ENCODE assay signal across 27 cellular contexts in genomic region chr6:65501045-65501444, GRCh38.
"Had no signal": no experiment of that assay in that cellular context is flagged by ENCODE, and none has a peak within 500 bp of the region (broad histone marks: within the 10 kb centered on the region; RNA-seq: fewer than 3 reads in every experiment).

No MANE protein-coding gene starts in this region.

- H3K27me3 Mint-ChIP-seq: activated CD4-positive, alpha-beta memory T cell treated with anti-CD3 and anti-CD28 coated beads for 36 hours; activated naive CD8-positive, alpha-beta T cell treated with anti-CD3 and anti-CD28 coated beads, Interleukin-2, amount 10 ng/mL, durations not matched to agents 7 days and 5 days; central memory CD8-positive, alpha-beta T cell; effector memory CD8-positive, alpha-beta T cell; naive thymus-derived CD4-positive, alpha-beta T cell; stimulated activated memory B cell treated with anti-CD40 and anti-IgM and Interleukin-4, amounts not matched to agents 10 μg/mL and 1 μg/mL and 100 μg/mL, for 72 hours had no signal

- H3K4me1 ChIP-seq: breast epithelium, colonic mucosa, esophagus muscularis mucosa, left lung, neural progenitor cell, right lobe of liver, stomach, suprapubic skin, tibial nerve had no signal

- H3K4me2 ChIP-seq: neural progenitor cell had no signal

- H3K27ac ChIP-seq: breast epithelium, colonic mucosa, dorsolateral prefrontal cortex, esophagus muscularis mucosa, left lung, neural progenitor cell, right lobe of liver, skin epidermis, stomach, suprapubic skin, tibial nerve had no signal

- H3K9me3 Mint-ChIP-seq: neural progenitor cell had no signal

- H3K4me3 ChIP-seq: breast epithelium, colonic mucosa, dorsolateral prefrontal cortex, esophagus muscularis mucosa, left lung, neural progenitor cell, right lobe of liver, skin epidermis, stomach, suprapubic skin, tibial nerve had no signal

- H3K4me3 Mint-ChIP-seq: activated CD4-positive, alpha-beta memory T cell treated with anti-CD3 and anti-CD28 coated beads for 36 hours; activated naive CD4-positive, alpha-beta T cell treated with anti-CD3 and anti-CD28 coated beads for 36 hours; activated naive CD8-positive, alpha-beta T cell treated with anti-CD3 and anti-CD28 coated beads, Interleukin-2, amount 10 ng/mL, durations not matched to agents 7 days and 5 days; activated T-cell treated with anti-CD3 and anti-CD28 coated beads, Interleukin-2, amount 50 U/mL, for 72 hours; central memory CD8-positive, alpha-beta T cell; effector memory CD8-positive, alpha-beta T cell; naive thymus-derived CD4-positive, alpha-beta T cell; neural progenitor cell; stimulated activated memory B cell treated with anti-CD40 and anti-IgM and Interleukin-4, amounts not matched to agents 10 μg/mL and 1 μg/mL and 100 μg/mL, for 72 hours had no signal

- H3K36me3 ChIP-seq: breast epithelium, colonic mucosa, esophagus muscularis mucosa, left lung, neural progenitor cell, right lobe of liver, stomach, suprapubic skin, tibial nerve had no signal

- H3K36me3 Mint-ChIP-seq: activated CD4-positive, alpha-beta memory T cell treated with anti-CD3 and anti-CD28 coated beads for 36 hours; activated naive CD8-positive, alpha-beta T cell treated with anti-CD3 and anti-CD28 coated beads, Interleukin-2, amount 10 ng/mL, durations not matched to agents 7 days and 5 days; naive thymus-derived CD4-positive, alpha-beta T cell; neural progenitor cell; stimulated activated memory B cell treated with anti-CD40 and anti-IgM and Interleukin-4, amounts not matched to agents 10 μg/mL and 1 μg/mL and 100 μg/mL, for 72 hours had no signal

- H3K4me1 Mint-ChIP-seq: activated naive CD8-positive, alpha-beta T cell treated with anti-CD3 and anti-CD28 coated beads, Interleukin-2, amount 10 ng/mL, durations not matched to agents 7 days and 5 days; central memory CD8-positive, alpha-beta T cell; naive thymus-derived CD4-positive, alpha-beta T cell; neural progenitor cell; stimulated activated memory B cell treated with anti-CD40 and anti-IgM and Interleukin-4, amounts not matched to agents 10 μg/mL and 1 μg/mL and 100 μg/mL, for 72 hours had no signal

- H3K27me3 ChIP-seq: breast epithelium, colonic mucosa, dorsolateral prefrontal cortex, esophagus muscularis mucosa, left lung, neural progenitor cell, right lobe of liver, stomach, suprapubic skin, tibial nerve had no signal

- ATAC-seq: activated T-cell treated with anti-CD3 and anti-CD28 coated beads, Interleukin-2, amount 50 U/mL, for 72 hours; effector memory CD8-positive, alpha-beta T cell; left lung; naive thymus-derived CD4-positive, alpha-beta T cell; right lobe of liver; stimulated activated memory B cell treated with anti-CD40 and anti-IgM and Interleukin-4, amounts not matched to agents 10 μg/mL and 1 μg/mL and 100 μg/mL, for 72 hours had no signal

- H3K9me3 ChIP-seq: breast epithelium, colonic mucosa, esophagus muscularis mucosa, left lung, right lobe of liver, stomach, suprapubic skin, tibial nerve had no signal

- H3K27ac Mint-ChIP-seq: activated CD4-positive, alpha-beta memory T cell treated with anti-CD3 and anti-CD28 coated beads for 36 hours; activated naive CD4-positive, alpha-beta T cell treated with anti-CD3 and anti-CD28 coated beads for 36 hours; activated naive CD8-positive, alpha-beta T cell treated with anti-CD3 and anti-CD28 coated beads, Interleukin-2, amount 10 ng/mL, durations not matched to agents 7 days and 5 days; activated T-cell treated with anti-CD3 and anti-CD28 coated beads, Interleukin-2, amount 50 U/mL, for 72 hours; effector memory CD8-positive, alpha-beta T cell; naive thymus-derived CD4-positive, alpha-beta T cell; neural progenitor cell; stimulated activated memory B cell treated with anti-CD40 and anti-IgM and Interleukin-4, amounts not matched to agents 10 μg/mL and 1 μg/mL and 100 μg/mL, for 72 hours had no signal

- H2AFZ ChIP-seq: neural progenitor cell had no signal

- H3K9ac ChIP-seq: neural progenitor cell had no signal

- DNase-seq: activated CD4-positive, alpha-beta memory T cell treated with anti-CD3 and anti-CD28 coated beads for 36 hours; activated CD4-positive, alpha-beta T cell treated with anti-CD3 and anti-CD28 coated beads for 48 hours; activated effector memory CD4-positive, alpha-beta T cell treated with Interleukin-2 at 50 U/mL for 16 hours; activated naive CD4-positive, alpha-beta T cell treated with anti-CD3 and anti-CD28 coated beads for 36 hours; activated naive CD8-positive, alpha-beta T cell treated with anti-CD3 and anti-CD28 coated beads, Interleukin-2, amount 10 ng/mL, durations not matched to agents 7 days and 5 days; activated T-cell treated with anti-CD3 and anti-CD28 coated beads, Interleukin-2, amount 50 U/mL, for 72 hours; amniotic stem cell; colonic mucosa; dorsolateral prefrontal cortex; effector memory CD8-positive, alpha-beta T cell; glutamatergic neuron; hippocampal formation; kidney glomerular epithelial cell; left lung; naive thymus-derived CD4-positive, alpha-beta T cell; posterior cingulate gyrus; right lobe of liver; stimulated activated CD4-positive, alpha-beta T cell treated with anti-CD3 and anti-CD28 coated beads, Interleukin-2, amount 100 ng/mL, for 24 hours; stomach had no signal
